Comparison of ENCODE assay signal across 8 cellular contexts in genomic region chr9:136790640-136791465, GRCh38.
A peak's percentile ranks its signal among the peaks of the same experiment; 100 is the strongest.
DNase-seq lines count a peak whose midpoint lies in the region; ATAC-seq lines count a peak whose summit lies in the region.

Gene TMEM141, plus strand, starts transcription at chr9:136791344. Its CDS starts 27 bp downstream, at chr9:136791371.

- no peaks in the 10 kb centered on the region for H3K9me3 Mint-ChIP-seq in central memory CD8-positive, alpha-beta T cell

- peak; percentile 79 for ATAC-seq in GM19025 (IDR thresholded peaks at IDR 0.05; ENCODE audit: low read depth, unreplicated experiment)
- ATAC-seq in HG03342 (IDR thresholded peaks at IDR 0.05; ENCODE audit: unreplicated experiment), result peak; percentile 83
- peak; percentile 90 for ATAC-seq in central memory CD8-positive, alpha-beta T cell (replicated peaks; ENCODE audit: extremely low read depth, poor library complexity, severe bottlenecking)

- DNase-seq in AG08396 (ENCODE audit: low spot score), result peak; percentile 100
- DNase-seq in NCI-H446 (lab: John Stamatoyannopoulos, UW), result peak; percentile 91 to 98
- DNase-seq in activated CD4-positive, CD25-positive, alpha-beta regulatory T cell treated with anti-CD3 and anti-CD28 coated beads, Interleukin-2, amount 50 U/mL, for 16 hours (ENCODE audit: low read depth, low spot score), result peak; percentile 98
- peak; percentile 98 to 99 for DNase-seq in central memory CD8-positive, alpha-beta T cell (ENCODE audit: low spot score in 2 of 2)
- DNase-seq in iris pigment epithelial cell (ENCODE audit: low read depth), result peak; percentile 99
- peak; percentile 100 for DNase-seq in stimulated activated CD4-positive, alpha-beta T cell treated with anti-CD3 and anti-CD28 coated beads, Interleukin-12 subunit alpha, Interleukin-12 subunit beta, amount 100 ng/mL, for 4 hours

- peaks cover 9% of the 10 kb centered on the region for H3K36me3 Mint-ChIP-seq in central memory CD8-positive, alpha-beta T cell (ENCODE audit: insufficient read depth)

- peak within 1 kb of the TSS; percentile 80 for H3K4me3 Mint-ChIP-seq in central memory CD8-positive, alpha-beta T cell

- peak within 1 kb of the TSS; percentile 61 for H3K27ac Mint-ChIP-seq in central memory CD8-positive, alpha-beta T cell (ENCODE audit: low read depth)

- no peaks in the 10 kb centered on the region for H3K27me3 Mint-ChIP-seq in central memory CD8-positive, alpha-beta T cell

- H3K4me1 Mint-ChIP-seq in central memory CD8-positive, alpha-beta T cell, result peaks cover 15% of the 10 kb centered on the region

Comparison
In these comparisons a context has a peak if more than half of its experiments do, and no peak if none do; other contexts are left out.
1. Peak in every context shown above with its lines: DNase-seq and ATAC-seq.